24 cellular contexts compared by ENCODE assay signal in the genomic region with DNA sequence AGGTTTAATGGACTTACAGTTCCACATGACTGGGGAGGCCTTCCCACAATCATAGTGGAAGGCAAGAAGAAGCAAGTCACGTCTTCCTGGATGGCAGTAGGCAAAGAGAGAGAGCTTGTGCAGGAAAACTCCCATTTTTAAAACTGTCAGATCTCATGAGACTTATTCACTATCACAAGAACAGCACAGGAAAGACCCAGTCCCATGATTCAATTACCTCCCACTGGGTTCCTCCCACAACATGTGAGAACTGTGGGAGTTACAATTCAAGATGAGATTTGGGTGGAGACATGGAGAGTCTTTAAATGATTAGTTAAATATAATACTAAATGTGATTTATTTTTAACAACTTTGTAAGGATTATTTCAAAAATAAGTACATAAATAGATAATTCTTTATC. TPM values are rescaled to one million over a fixed set of nuclear protein-coding genes. Genes with fewer than 3 reads are reported as not detected.
DNase-seq lines count a peak whose midpoint lies in the region; ATAC-seq and TF ChIP-seq lines count a peak whose summit lies in the region.
"Had no signal": no experiment of that assay in that cellular context is flagged by ENCODE, and none has a peak within 500 bp of the region (broad histone marks: within the 10 kb centered on the region; RNA-seq: fewer than 3 reads in every experiment).

No MANE protein-coding gene starts in this region.

- no peak overlapping the region for H4K8ac ChIP-seq in mesenchymal stem cell (ENCODE audit: low read length)

- no peak overlapping the region for H3K4ac ChIP-seq in mesenchymal stem cell (ENCODE audit: low read depth in 1 of 2, low read length in 2 of 2)

- H3K36me3 Mint-ChIP-seq in chondrocyte (ENCODE audit: low read depth) = peaks cover 2% of the 10 kb centered on the region
- no peaks in the 10 kb centered on the region for H3K36me3 Mint-ChIP-seq in T-helper 2 cell treated with Interferon-gamma antibody and Interleukin-4, amounts not matched to agents 5 μg/mL and 100 μg/mL, for 36 hours (ENCODE audit: low read depth)
- H3K36me3 Mint-ChIP-seq: CD4-positive, CD25-positive, alpha-beta regulatory T cell had no signal

- TF ChIP-seq EP300 in upper lobe of left lung (IDR thresholded peaks at IDR 0.05) = no peak

- H3K27ac ChIP-seq in SK-N-MC (0 out of 2 replicates have a peak overlapping the region, but pooled peaks have one; percentile 52), mesenchymal stem cell (ENCODE audit: low read length, poor library complexity, severe bottlenecking) (no peak overlapping the region), upper lobe of left lung (no peak overlapping the region), Peyer's patch (no peak overlapping the region)
- H3K27ac ChIP-seq: PC-9 had no signal

- H3K27me3 Mint-ChIP-seq in chondrocyte (ENCODE audit: low read depth) = no peaks in the 10 kb centered on the region
- peaks cover 33% of the 10 kb centered on the region for H3K27me3 Mint-ChIP-seq in T-helper 2 cell treated with Interferon-gamma antibody and Interleukin-4, amounts not matched to agents 5 μg/mL and 100 μg/mL, for 36 hours (ENCODE audit: low read depth)

- no peak overlapping the region for H3K23ac ChIP-seq in mesenchymal stem cell (ENCODE audit: low read length in 2 of 2)

- no peak overlapping the region for H3K18ac ChIP-seq in mesenchymal stem cell (ENCODE audit: low read depth in 1 of 2, low read length in 2 of 2)

- H3K9ac ChIP-seq in SK-N-MC (ENCODE audit: insufficient read length) (no peak overlapping the region), mesenchymal stem cell (ENCODE audit: low read length) (peak overlapping the region; percentile 83)

- no peak for TF ChIP-seq POLR2A in upper lobe of left lung (IDR thresholded peaks at IDR 0.05)
- TF ChIP-seq POLR2A in Peyer's patch (IDR thresholded peaks at IDR 0.05) = no peak

- TF ChIP-seq CTCF in chondrocyte (IDR thresholded peaks at IDR 0.05) = no peak
- no peak for TF ChIP-seq CTCF in upper lobe of left lung (IDR thresholded peaks at IDR 0.05)
- no peak for TF ChIP-seq CTCF in Peyer's patch (IDR thresholded peaks at IDR 0.05)

- peak overlapping the region; percentile 3 for H3K27ac Mint-ChIP-seq in chondrocyte (ENCODE audit: unreplicated experiment)
- no peak overlapping the region for H3K27ac Mint-ChIP-seq in T-helper 2 cell treated with Interferon-gamma antibody and Interleukin-4, amounts not matched to agents 5 μg/mL and 100 μg/mL, for 36 hours
- H3K27ac Mint-ChIP-seq: CD4-positive, CD25-positive, alpha-beta regulatory T cell had no signal

- H3K9me3 ChIP-seq in SK-N-MC (ENCODE audit: low read depth, low read length) (no peaks in the 10 kb centered on the region), mesenchymal stem cell (ENCODE audit: control insufficient read depth, low read length) (no peaks in the 10 kb centered on the region), upper lobe of left lung (no peaks in the 10 kb centered on the region), Peyer's patch (no peaks in the 10 kb centered on the region)

- no peak overlapping the region for H2BK5ac ChIP-seq in mesenchymal stem cell (ENCODE audit: low read depth, low read length, poor library complexity, severe bottlenecking)

- no peak overlapping the region for H2AFZ ChIP-seq in mesenchymal stem cell (ENCODE audit: low read depth, low read length)
- H2AFZ ChIP-seq: PC-9 had no signal

- no peaks in the 10 kb centered on the region for H3K79me1 ChIP-seq in mesenchymal stem cell (replicated peaks; ENCODE audit: low read length, poor library complexity, severe bottlenecking)

- peaks cover 9% of the 10 kb centered on the region for H3K9me3 Mint-ChIP-seq in chondrocyte (ENCODE audit: low read depth)
- H3K9me3 Mint-ChIP-seq in T-helper 2 cell treated with Interferon-gamma antibody and Interleukin-4, amounts not matched to agents 5 μg/mL and 100 μg/mL, for 36 hours = peaks cover 3% of the 10 kb centered on the region

- H3K27me3 ChIP-seq in mesenchymal stem cell (ENCODE audit: control insufficient read depth in 1 of 2, insufficient read depth in 1 of 2, low read length in 2 of 2) (no peaks in the 10 kb centered on the region), upper lobe of left lung (no peaks in the 10 kb centered on the region), Peyer's patch (no peaks in the 10 kb centered on the region)

- H3K4me2 ChIP-seq in mesenchymal stem cell (ENCODE audit: low read length, poor library complexity, severe bottlenecking) = no peak overlapping the region
- H3K4me2 ChIP-seq: PC-9 had no signal

- no peak for ATAC-seq in upper lobe of left lung (ENCODE audit: low FRiP score in 2 of 2)

- H2AK5ac ChIP-seq in mesenchymal stem cell (ENCODE audit: low read length, severe bottlenecking) = no peak overlapping the region

- no peak overlapping the region for H3K4me3 ChIP-seq in SK-N-MC
- peak overlapping the region in 1 of 2 experiments; percentile 64 for H3K4me3 ChIP-seq in mesenchymal stem cell (ENCODE audit: insufficient read depth in 1 of 2, low read depth in 1 of 2, low read length in 2 of 2)
- no peak overlapping the region for H3K4me3 ChIP-seq in upper lobe of left lung
- no peak overlapping the region for H3K4me3 ChIP-seq in Peyer's patch
- H3K4me3 ChIP-seq: PC-9 had no signal

- H4K91ac ChIP-seq in mesenchymal stem cell (ENCODE audit: low read length) = no peak overlapping the region

- H2BK120ac ChIP-seq in mesenchymal stem cell (ENCODE audit: low read depth, low read length) = no peak overlapping the region

- H3K14ac ChIP-seq in mesenchymal stem cell (ENCODE audit: low read length in 2 of 2) = no peak overlapping the region

- no peak overlapping the region for H2BK12ac ChIP-seq in mesenchymal stem cell (ENCODE audit: low read length in 2 of 2)

- H3K4me3 Mint-ChIP-seq in chondrocyte (ENCODE audit: unreplicated experiment) = no peak overlapping the region
- no peak overlapping the region for H3K4me3 Mint-ChIP-seq in T-helper 2 cell treated with Interferon-gamma antibody and Interleukin-4, amounts not matched to agents 5 μg/mL and 100 μg/mL, for 36 hours
- H3K4me3 Mint-ChIP-seq: CD4-positive, CD25-positive, alpha-beta regulatory T cell had no signal

- 75% methylated on average over 1 of the region's 1 CpG for WGBS in mesenchymal stem cell
- 56 to 62% methylated on average over 1 of the region's 1 CpG for WGBS in upper lobe of left lung, 2 donors

- no peaks in the 10 kb centered on the region for H3K36me3 ChIP-seq in SK-N-MC (ENCODE audit: insufficient read depth, low read length)
- H3K36me3 ChIP-seq in mesenchymal stem cell (ENCODE audit: control insufficient read depth in 1 of 2, insufficient read depth in 2 of 2, low read depth in 1 of 2, low read length in 2 of 2) = peaks cover 0 to 15% of the 10 kb centered on the region in 2 experiments
- no peaks in the 10 kb centered on the region for H3K36me3 ChIP-seq in upper lobe of left lung
- no peaks in the 10 kb centered on the region for H3K36me3 ChIP-seq in Peyer's patch

- no peaks in the 10 kb centered on the region for H3K4me1 ChIP-seq in mesenchymal stem cell (ENCODE audit: control insufficient read depth, insufficient read depth, low read depth, low read length)
- no peaks in the 10 kb centered on the region for H3K4me1 ChIP-seq in upper lobe of left lung
- no peaks in the 10 kb centered on the region for H3K4me1 ChIP-seq in Peyer's patch

- H2BK15ac ChIP-seq in mesenchymal stem cell (ENCODE audit: low read depth, poor library complexity, severe bottlenecking) = no peak overlapping the region

- DNase-seq in CD1c-positive myeloid dendritic cell (ENCODE audit: extremely low spot score) (peak; percentile 15), SK-N-MC (ENCODE audit: low read depth, low spot score) (no peak), chondrocyte (ENCODE audit: low spot score) (no peak), mesenchymal stem cell (no peak), upper lobe of left lung (no peak), HT-29 (ENCODE audit: low spot score) (no peak), Peyer's patch (no peak)
- DNase-seq in T-helper 2 cell treated with Interferon-gamma antibody and Interleukin-4, amounts not matched to agents 5 μg/mL and 100 μg/mL, for 36 hours (ENCODE audit: low spot score) = no peak
- DNase-seq: 8988T; CD4-positive, CD25-positive, alpha-beta regulatory T cell; DMS153; DND-41; H7; KBM-7; NCI-H1105 treated with DMSO at 0.1 percent for 48 hours; NCI-H1694; NCI-H2029 treated with DMSO at 0.1 percent for 48 hours; NCI-H526 treated with DMSO at 0.1 percent for 48 hours; PC-9; RPMI8226; SHP77 had no signal

- H3K4me1 Mint-ChIP-seq in chondrocyte (ENCODE audit: low read depth) = peaks cover 24% of the 10 kb centered on the region
- H3K4me1 Mint-ChIP-seq in T-helper 2 cell treated with Interferon-gamma antibody and Interleukin-4, amounts not matched to agents 5 μg/mL and 100 μg/mL, for 36 hours (ENCODE audit: low read depth) = no peaks in the 10 kb centered on the region
- H3K4me1 Mint-ChIP-seq: CD4-positive, CD25-positive, alpha-beta regulatory T cell had no signal

RNA-seq across cellular contexts. Expression of a gene that starts 38.3 kb away (rescaled TPM):
- total RNA-seq in chondrocyte (not detected in 3 replicates), upper lobe of left lung (10 to 100 TPM in 3 of 6 donors, 1 to 10 TPM in 2, under 1 TPM in 1; 0.43 to 60.5 (median 9.9) TPM), Peyer's patch (under 1 TPM in 1 of 4 donors, not detected in 3; 0.83 TPM)
- 0.37 TPM for polyA plus RNA-seq in mesenchymal stem cell (2013, experiment 1 of 2)
- polyA plus RNA-seq in mesenchymal stem cell (2013, experiment 2 of 2) = 0.45 TPM
- not detected in 2 replicates for total RNA-seq in HT-29 (2014; rRNA removed; shearing (Covaris generic))
- total RNA-seq: CD4-positive, CD25-positive, alpha-beta regulatory T cell; H7; LHCN-M2; MCF 10A; PC-9 had no signal
- polyA plus RNA-seq: BJ; CD4-positive, CD25-positive, alpha-beta regulatory T cell had no signal
